Comparison of ENCODE assay signal across 1 cellular context in genomic region chr12:25051583-25052190, GRCh38.
TF ChIP-seq lines count a peak whose summit lies in the region.

No MANE protein-coding gene starts in this region.

TF ChIP-seq in H1, 55 proteins besides CTCF, POLR2A, EP300 and RAD21:
- no peak for TF ChIP-seq CHD7 (IDR thresholded peaks at IDR 0.05; ENCODE audit: insufficient replicate concordance, low read length)
- TF ChIP-seq TCF12 (IDR thresholded peaks at IDR 0.05; ENCODE audit: low read depth, low read length), result no peak
- no peak for TF ChIP-seq KDM1A (IDR thresholded peaks at IDR 0.05; ENCODE audit: borderline replicate concordance, low read length)
- no peak for TF ChIP-seq MAX (IDR thresholded peaks at IDR 0.05)
- TF ChIP-seq CHD2 (IDR thresholded peaks at IDR 0.05; ENCODE audit: low read length), result no peak
- TF ChIP-seq, protein P1, sequence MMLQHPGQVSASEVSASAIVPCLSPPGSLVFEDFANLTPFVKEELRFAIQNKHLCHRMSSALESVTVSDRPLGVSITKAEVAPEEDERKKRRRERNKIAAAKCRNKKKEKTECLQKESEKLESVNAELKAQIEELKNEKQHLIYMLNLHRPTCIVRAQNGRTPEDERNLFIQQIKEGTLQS (IDR thresholded peaks at IDR 0.05; ENCODE audit: insufficient read depth, low read depth, low read length), result no peak
- no peak for TF ChIP-seq CEBPB (IDR thresholded peaks at IDR 0.05; ENCODE audit: low read depth, low read length)
- TF ChIP-seq, protein P2, sequence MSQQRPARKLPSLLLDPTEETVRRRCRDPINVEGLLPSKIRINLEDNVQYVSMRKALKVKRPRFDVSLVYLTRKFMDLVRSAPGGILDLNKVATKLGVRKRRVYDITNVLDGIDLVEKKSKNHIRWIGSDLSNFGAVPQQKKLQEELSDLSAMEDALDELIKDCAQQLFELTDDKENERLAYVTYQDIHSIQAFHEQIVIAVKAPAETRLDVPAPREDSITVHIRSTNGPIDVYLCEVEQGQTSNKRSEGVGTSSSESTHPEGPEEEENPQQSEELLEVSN (IDR thresholded peaks at IDR 0.05), result no peak
- no peak for TF ChIP-seq FOSL1 (IDR thresholded peaks at IDR 0.05; ENCODE audit: insufficient read depth, low read depth, low read length)
- TF ChIP-seq YY1 (IDR thresholded peaks at IDR 0.05; ENCODE audit: low read depth, low read length), result no peak
- TF ChIP-seq SP4 (IDR thresholded peaks at IDR 0.05; ENCODE audit: low read length), result no peak
- no peak for TF ChIP-seq BCL11A (IDR thresholded peaks at IDR 0.05; ENCODE audit: low read depth in 2 of 2, low read length in 2 of 2)
- TF ChIP-seq BRCA1 (IDR thresholded peaks at IDR 0.05; ENCODE audit: low read depth, low read length), result no peak
- TF ChIP-seq RNF2 (IDR thresholded peaks at IDR 0.05; ENCODE audit: borderline replicate concordance, low read depth, low read length, missing control alignments, poor library complexity, severe bottlenecking), result no peak
- TF ChIP-seq CTBP2 (IDR thresholded peaks at IDR 0.05; ENCODE audit: borderline replicate concordance, insufficient read depth, insufficient read length, low read length), result no peak
- no peak for TF ChIP-seq EGR1 (IDR thresholded peaks at IDR 0.05; ENCODE audit: borderline replicate concordance, low read depth, low read length)
